Comparison of ENCODE assay signal across 8 cellular contexts in genomic region chr14:103847954-103848719, GRCh38.
DNase-seq lines count a peak whose midpoint lies in the region; ATAC-seq and TF ChIP-seq lines count a peak whose summit lies in the region.

No MANE protein-coding gene starts in this region.

- peak overlapping the region; percentile 77 for H3K4me3 ChIP-seq in RWPE2 (ENCODE audit: severe bottlenecking)
- peak overlapping the region; percentile 51 for H3K4me3 ChIP-seq in epithelial cell of esophagus (ENCODE audit: low read length)
- H3K4me3 ChIP-seq in muscle layer of duodenum (ENCODE audit: low read depth in 1 of 2, low read length in 2 of 2): peak overlapping the region; percentile 5 to 67

- peak; percentile 49 for DNase-seq in NCI-H510A treated with DMSO at 0.1 percent for 48 hours (lab: John Stamatoyannopoulos, UW)
- DNase-seq in NCI-H510A (lab: John Stamatoyannopoulos, UW): no peak
- DNase-seq in RWPE2 (ENCODE audit: low spot score): no peak
- DNase-seq in epithelial cell of esophagus (ENCODE audit: low read depth): no peak
- DNase-seq in SKM-1 (lab: John Stamatoyannopoulos, UW; ENCODE audit: unreplicated experiment): no peak
- no peak for DNase-seq in HCEC 1CT

- peaks cover 14% of the 10 kb centered on the region for H3K4me1 ChIP-seq in RWPE2 (ENCODE audit: insufficient read depth, poor library complexity, severe bottlenecking)
- peaks cover 7 to 17% of the 10 kb centered on the region in 2 donors for H3K4me1 ChIP-seq in muscle layer of duodenum (ENCODE audit: control insufficient read depth in 1 of 2, insufficient read depth in 2 of 2, low read length in 2 of 2)

- no peak for TF ChIP-seq CTCF in RWPE2 (IDR thresholded peaks at IDR 0.05; ENCODE audit: poor library complexity, severe bottlenecking)
- TF ChIP-seq CTCF in epithelial cell of esophagus (IDR thresholded peaks at IDR 0.05; ENCODE audit: insufficient read depth, low read depth, low read length, missing control alignments): no peak

- ATAC-seq in HG02588 (IDR thresholded peaks at IDR 0.05; ENCODE audit: unreplicated experiment) (peak; percentile 37), RWPE2 (ENCODE audit: low read depth) (peak; percentile 13)

- H3K27me3 ChIP-seq in RWPE2 (ENCODE audit: insufficient read depth, poor library complexity, severe bottlenecking): no peaks in the 10 kb centered on the region
- H3K27me3 ChIP-seq in muscle layer of duodenum (ENCODE audit: low read depth, low read length): no peaks in the 10 kb centered on the region

- peak overlapping the region; percentile 60 for H3K27ac ChIP-seq in RWPE2 (ENCODE audit: poor library complexity, severe bottlenecking)
- H3K27ac ChIP-seq in muscle layer of duodenum (ENCODE audit: low read length): no peak overlapping the region

- H3K36me3 ChIP-seq in RWPE2 (ENCODE audit: low read depth) (no peaks in the 10 kb centered on the region), muscle layer of duodenum (ENCODE audit: control insufficient read depth in 1 of 2, insufficient read depth in 2 of 2, low read length in 2 of 2) (no peaks in the 10 kb centered on the region)

- no peaks in the 10 kb centered on the region for H3K9me3 ChIP-seq in RWPE2 (ENCODE audit: severe bottlenecking)
- no peaks in the 10 kb centered on the region for H3K9me3 ChIP-seq in muscle layer of duodenum (ENCODE audit: control insufficient read depth in 1 of 2, low read length in 2 of 2)
